Comparison of ENCODE assay signal across 9 cellular contexts in the genomic region with DNA sequence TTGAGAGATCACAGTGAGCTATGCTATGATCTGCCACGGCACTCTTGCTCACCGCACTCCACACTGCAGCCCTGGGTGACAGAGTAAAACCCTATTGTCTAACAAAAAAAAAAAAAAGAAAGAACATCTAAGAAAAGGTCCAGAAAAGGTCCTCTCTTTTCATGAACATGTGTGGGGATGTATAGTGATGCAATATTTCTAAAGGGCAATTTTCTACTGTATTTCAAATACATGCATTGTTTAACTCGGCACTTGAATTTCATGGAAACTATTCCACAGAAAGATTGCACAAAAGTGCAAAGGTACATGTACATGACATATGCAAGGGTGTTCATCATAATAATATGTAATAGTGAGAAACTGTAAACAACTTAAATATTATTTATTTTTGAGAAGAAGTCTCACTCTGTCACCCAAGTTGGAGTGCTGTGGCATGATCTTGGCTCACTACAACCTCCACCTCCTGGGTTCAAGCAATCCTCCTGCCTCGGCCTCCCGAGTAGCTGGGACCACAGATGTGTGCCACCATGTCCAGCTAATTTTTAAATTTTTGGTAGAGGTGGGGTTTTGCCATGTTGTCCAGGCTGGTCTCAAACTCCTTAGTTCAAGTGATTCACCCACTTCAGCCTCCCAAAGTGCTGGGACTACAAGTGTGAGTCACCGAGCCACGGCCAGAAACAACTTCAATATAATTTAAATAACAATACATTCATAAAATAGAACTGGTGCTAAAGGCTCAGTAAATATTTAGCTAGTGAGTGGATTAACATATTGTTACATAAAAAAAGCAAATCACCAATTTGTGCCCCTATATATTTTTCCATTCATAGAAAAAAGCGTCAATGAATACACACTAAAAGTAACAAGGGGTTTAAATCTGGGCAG.
DNase-seq lines count a peak whose midpoint lies in the region; ATAC-seq and TF ChIP-seq lines count a peak whose summit lies in the region.
"Had no signal": no experiment of that assay in that cellular context is flagged by ENCODE, and none has a peak within 500 bp of the region (broad histone marks: within the 10 kb centered on the region; RNA-seq: fewer than 3 reads in every experiment).

No MANE protein-coding gene starts in this region.

- H3K27ac ChIP-seq in 22Rv1 (peak overlapping the region; percentile 93), WERI-Rb-1 (peak overlapping the region; percentile 94; the same call in 1 of the 2 replicates), iPS-18a (ENCODE audit: low read length) (no peak overlapping the region), coronary artery (peak overlapping the region in 1 of 2 donors; percentile 40)

- ATAC-seq in GM18858 (IDR thresholded peaks at IDR 0.05; ENCODE audit: unreplicated experiment) (no peak), HG02678 (IDR thresholded peaks at IDR 0.05; ENCODE audit: unreplicated experiment) (no peak)

- H3K4me3 ChIP-seq in WERI-Rb-1 (ENCODE audit: low read depth, low read length) (no peak overlapping the region), iPS-18a (ENCODE audit: low read length) (peak overlapping the region; percentile 87), coronary artery (no peak overlapping the region)

- no peak overlapping the region for H3K9ac ChIP-seq in iPS-18a (ENCODE audit: low read length)

- DNase-seq in ELR (ENCODE audit: low read depth) (peak; percentile 84), WERI-Rb-1 (no peak), coronary artery (ENCODE audit: low spot score) (no peak), activated gamma-delta T cell (lab: John Stamatoyannopoulos, UW) (no peak)

- H3K27me3 ChIP-seq in WERI-Rb-1 (ENCODE audit: insufficient read depth, low read depth, severe bottlenecking) (no peaks in the 10 kb centered on the region), iPS-18a (ENCODE audit: control insufficient read depth, insufficient read depth, low read length) (no peaks in the 10 kb centered on the region)
- H3K27me3 ChIP-seq: ascending aorta had no signal

- H3K36me3 ChIP-seq in WERI-Rb-1 (peaks cover 21% of the 10 kb centered on the region), iPS-18a (ENCODE audit: control insufficient read depth, low read depth, low read length) (no peaks in the 10 kb centered on the region)
- H3K36me3 ChIP-seq: ascending aorta had no signal

- peaks cover 12% of the 10 kb centered on the region for H3K4me1 ChIP-seq in iPS-18a (ENCODE audit: control insufficient read depth, low read depth, low read length)

- no peak for TF ChIP-seq CTCF in 22Rv1 (IDR thresholded peaks at IDR 0.05)
- no peak for TF ChIP-seq CTCF in WERI-Rb-1 (IDR thresholded peaks at IDR 0.05; ENCODE audit: low read depth, low read length)
- no peak for TF ChIP-seq CTCF in coronary artery (IDR thresholded peaks at IDR 0.05)

- H3K9me3 ChIP-seq in WERI-Rb-1 (ENCODE audit: severe bottlenecking): no peaks in the 10 kb centered on the region
- no peaks in the 10 kb centered on the region for H3K9me3 ChIP-seq in iPS-18a (ENCODE audit: control insufficient read depth, low read depth, low read length)
- H3K9me3 ChIP-seq: ascending aorta had no signal
